In genomic region chr2:61065706-61066688, GRCh38 we compare ENCODE assay signal across 8 cellular contexts. TPM values are rescaled to one million over a fixed set of nuclear protein-coding genes. Genes with fewer than 3 reads are reported as not detected.
DNase-seq lines count a peak whose midpoint lies in the region; ATAC-seq lines count a peak whose summit lies in the region.

Gene SANBR, plus strand, starts transcription at chr2:61065871. Its CDS starts 4,480 bp downstream, at chr2:61070351.

- peaks cover 4% of the 10 kb centered on the region for H3K79me1 ChIP-seq in mesendoderm (ENCODE audit: low read length)

- H4K5ac ChIP-seq in mesendoderm (ENCODE audit: low read length), result no peak within 1 kb of the TSS

- peak within 1 kb of the TSS; percentile 97 for H3K4ac ChIP-seq in mesendoderm (ENCODE audit: low read depth, low read length)

- H3K36me3 ChIP-seq in endocrine pancreas (ENCODE audit: control insufficient read depth, insufficient read depth, low read length), result no peaks in the 10 kb centered on the region
- no peaks in the 10 kb centered on the region for H3K36me3 ChIP-seq in mesendoderm (ENCODE audit: control insufficient read depth, insufficient read depth, low read length)

- peak within 1 kb of the TSS; percentile 88 for H3K27ac ChIP-seq in mesendoderm (ENCODE audit: low read depth, low read length)

- H2BK15ac ChIP-seq in mesendoderm (replicated peaks; ENCODE audit: low read depth), result no peak within 1 kb of the TSS

- H3K4me1 ChIP-seq in endocrine pancreas (ENCODE audit: control insufficient read depth, insufficient read depth, low read length) (no peaks in the 10 kb centered on the region), mesendoderm (ENCODE audit: control insufficient read depth, low read depth, low read length) (no peaks in the 10 kb centered on the region)

- H3K18ac ChIP-seq in mesendoderm (ENCODE audit: low read length), result peak within 1 kb of the TSS; percentile 63

- H4K8ac ChIP-seq in mesendoderm (ENCODE audit: low read depth, low read length), result no peak within 1 kb of the TSS

- H2AK5ac ChIP-seq in mesendoderm (ENCODE audit: low read length), result no peak within 1 kb of the TSS

- H3K4me3 ChIP-seq in endocrine pancreas (ENCODE audit: control insufficient read depth, insufficient read depth, low read length) (peak within 1 kb of the TSS; percentile 79), mesendoderm (ENCODE audit: low read length) (peak within 1 kb of the TSS; percentile 85)

- no peaks in the 10 kb centered on the region for H3K9me3 ChIP-seq in endocrine pancreas (ENCODE audit: control insufficient read depth, low read length)

- DNase-seq in CMK (ENCODE audit: low read depth) (peak; percentile 78), NOMO-1 (lab: John Stamatoyannopoulos, UW; ENCODE audit: unreplicated experiment in 2 of 2) (peak; percentile 87 to 94), mesendoderm (peak; percentile 98)
- DNase-seq in activated CD8-positive, alpha-beta memory T cell treated with anti-CD3 and anti-CD28 coated beads for 4 hours (ENCODE audit: low read depth in 2 of 2), result peak; percentile 63 to 65
- DNase-seq in stimulated activated CD8-positive, alpha-beta memory T cell treated with anti-CD3 and anti-CD28 coated beads, Interleukin-12 subunit alpha, Interleukin-12 subunit beta, amount 100 ng/mL, for 24 hours (ENCODE audit: extremely low read depth), result peak; percentile 57

- peaks cover 2% of the 10 kb centered on the region for H3K79me2 ChIP-seq in mesendoderm (ENCODE audit: control insufficient read depth, insufficient read depth, low read length)

- no CpG with 5 or more reads among the region's 111 CpGs for WGBS in mesendoderm (ENCODE audit: extremely low coverage, insufficient coverage, low lambda C conversion rate)

- peak within 1 kb of the TSS; percentile 61 for H3K4me2 ChIP-seq in mesendoderm (ENCODE audit: low read length)

- H2BK120ac ChIP-seq in mesendoderm (ENCODE audit: low read depth, low read length), result peak within 1 kb of the TSS; percentile 15

- H3K9ac ChIP-seq in endocrine pancreas (ENCODE audit: control insufficient read depth, insufficient read depth, low read length) (peak within 1 kb of the TSS; percentile 93), mesendoderm (ENCODE audit: low read length) (peak within 1 kb of the TSS; percentile 89)

- ATAC-seq in GM19455 (IDR thresholded peaks at IDR 0.05; ENCODE audit: unreplicated experiment) (peak; percentile 95), HG03575 (IDR thresholded peaks at IDR 0.05; ENCODE audit: extremely low read depth, insufficient number of reproducible peaks, low FRiP score, unreplicated experiment) (peak; percentile 75)

- peak within 1 kb of the TSS; percentile 85 for H3K23ac ChIP-seq in mesendoderm (ENCODE audit: low read length)

- H3K56ac ChIP-seq in mesendoderm (ENCODE audit: low read length), result peak within 1 kb of the TSS; percentile 94

- peak within 1 kb of the TSS; percentile 48 for H2BK5ac ChIP-seq in mesendoderm (ENCODE audit: low read length)

- no peaks in the 10 kb centered on the region for H3K27me3 ChIP-seq in endocrine pancreas (ENCODE audit: control insufficient read depth, insufficient read depth, low read length)
- H3K27me3 ChIP-seq in mesendoderm (ENCODE audit: insufficient read depth, low read length, poor library complexity), result no peaks in the 10 kb centered on the region

RNA-seq across cellular contexts. Expression of gene SANBR, which starts in this region (rescaled TPM):
- 9.1 TPM for polyA plus RNA-seq in mesendoderm (2013, experiment 1 of 2)
- polyA plus RNA-seq in mesendoderm (2013, experiment 2 of 2), result 9.8 TPM

Comparison
In these comparisons a context has a peak if more than half of its experiments do, and no peak if none do; other contexts are left out.
1. Peak in every context shown above with its lines: DNase-seq, ATAC-seq, H3K4me3 ChIP-seq and H3K27ac ChIP-seq.